ENCODE assay signal across 16 cellular contexts in genomic region chr15:83869329-83869728, GRCh38.
DNase-seq lines count a peak whose midpoint lies in the region; ATAC-seq, FAIRE-seq and TF ChIP-seq lines count a peak whose summit lies in the region.
"Had no signal": no experiment of that assay in that cellular context is flagged by ENCODE, and none has a peak within 500 bp of the region (broad histone marks: within the 10 kb centered on the region; RNA-seq: fewer than 3 reads in every experiment).

No MANE protein-coding gene starts in this region.

- intact Hi-C loops in esophagus muscularis mucosa (cut with DNase I) = no loop called here

- no peak for TF ChIP-seq EP300 in esophagus muscularis mucosa (IDR thresholded peaks at IDR 0.05)

- no peaks in the 10 kb centered on the region for H3K9me3 ChIP-seq in esophagus muscularis mucosa
- no peaks in the 10 kb centered on the region for H3K9me3 ChIP-seq in small intestine (ENCODE audit: control insufficient read depth, low read depth)
- H3K9me3 ChIP-seq: A549 had no signal

- peak overlapping the region; percentile 2 to 32 (median 12) for H3K27ac ChIP-seq in esophagus muscularis mucosa (replicated peaks in 1 of 4)
- peak overlapping the region; percentile 49 for H3K27ac ChIP-seq in rectal smooth muscle tissue (ENCODE audit: low read depth, low read length)
- H3K27ac ChIP-seq in small intestine (ENCODE audit: low read depth in 1 of 2, low read length in 1 of 2) = peak overlapping the region in 1 of 2 donors; percentile 24
- H3K27ac ChIP-seq: A549, C4-2B had no signal

- no peak for ATAC-seq in GM18907 (IDR thresholded peaks at IDR 0.05; ENCODE audit: unreplicated experiment)
- ATAC-seq: A549 had no signal

- H3K36me3 ChIP-seq in esophagus muscularis mucosa (no peaks in the 10 kb centered on the region), rectal smooth muscle tissue (ENCODE audit: control insufficient read depth, insufficient read depth, low read length) (no peaks in the 10 kb centered on the region), small intestine (ENCODE audit: control insufficient read depth in 2 of 2, insufficient read depth in 2 of 2, low read length in 2 of 2) (no peaks in the 10 kb centered on the region)

- FAIRE-seq in small intestine (lab: Jason Lieb, UNC) = no peak
- FAIRE-seq: RCC 7860 had no signal

- no peak for TF ChIP-seq POLR2A in esophagus muscularis mucosa (IDR thresholded peaks at IDR 0.05; ENCODE audit: low read depth)

- peaks cover 14 to 25% (median 18%) of the 10 kb centered on the region in 4 donors for H3K4me1 ChIP-seq in esophagus muscularis mucosa
- H3K4me1 ChIP-seq in rectal smooth muscle tissue (ENCODE audit: control insufficient read depth, insufficient read depth, low read length) = peaks cover 7% of the 10 kb centered on the region
- H3K4me1 ChIP-seq in small intestine (ENCODE audit: control insufficient read depth in 2 of 2, insufficient read depth in 1 of 2, low read depth in 1 of 2, low read length in 1 of 2) = no peaks in the 10 kb centered on the region
- H3K4me1 ChIP-seq: A549 had no signal

- no peak for TF ChIP-seq CTCF in esophagus muscularis mucosa (IDR thresholded peaks at IDR 0.05)

- H3K9ac ChIP-seq in rectal smooth muscle tissue (ENCODE audit: low read length) = no peak overlapping the region

- no peaks in the 10 kb centered on the region for H3K27me3 ChIP-seq in esophagus muscularis mucosa
- H3K27me3 ChIP-seq in rectal smooth muscle tissue (ENCODE audit: control insufficient read depth, insufficient read depth, low read length) = no peaks in the 10 kb centered on the region
- H3K27me3 ChIP-seq in small intestine (ENCODE audit: control insufficient read depth in 2 of 2, insufficient read depth in 2 of 2, low read length in 2 of 2) = no peaks in the 10 kb centered on the region

- DNase-seq in ELF-1 (ENCODE audit: low read depth, low spot score) = peak; percentile 11
- DNase-seq in esophagus muscularis mucosa (ENCODE audit: extremely low spot score) = no peak
- DNase-seq in islet precursor cell = peak; percentile 59
- DNase-seq in NCI-H2227 (lab: John Stamatoyannopoulos, UW; ENCODE audit: unreplicated experiment) = no peak
- no peak for DNase-seq in small intestine
- DNase-seq: H9, Kasumi-1, NCI-H1417, NCI-H1930, NCI-H2171 treated with DMSO at 0.1 percent for 48 hours, NCI-H510A treated with DMSO at 0.1 percent for 48 hours had no signal

- WGBS in esophagus muscularis mucosa = 57% methylated on average over 4 of the region's 4 CpGs
- 50 to 60% (median 55%) methylated on average over 4 of the region's 4 CpGs for WGBS in small intestine, 3 donors

- H3K4me3 ChIP-seq in esophagus muscularis mucosa (no peak overlapping the region), rectal smooth muscle tissue (ENCODE audit: low read length) (no peak overlapping the region), small intestine (ENCODE audit: low read depth in 1 of 2, low read length in 2 of 2) (no peak overlapping the region)
- H3K4me3 ChIP-seq: A549 had no signal

Comparison
In these comparisons a context has a peak if more than half of its experiments do, and no peak if none do; other contexts are left out.
1. DNase-seq: peak in ELF-1 (single experiment) and islet precursor cell (single experiment); none in esophagus muscularis mucosa (single experiment), NCI-H2227 (single experiment) and small intestine (single experiment).